In the genomic region with DNA sequence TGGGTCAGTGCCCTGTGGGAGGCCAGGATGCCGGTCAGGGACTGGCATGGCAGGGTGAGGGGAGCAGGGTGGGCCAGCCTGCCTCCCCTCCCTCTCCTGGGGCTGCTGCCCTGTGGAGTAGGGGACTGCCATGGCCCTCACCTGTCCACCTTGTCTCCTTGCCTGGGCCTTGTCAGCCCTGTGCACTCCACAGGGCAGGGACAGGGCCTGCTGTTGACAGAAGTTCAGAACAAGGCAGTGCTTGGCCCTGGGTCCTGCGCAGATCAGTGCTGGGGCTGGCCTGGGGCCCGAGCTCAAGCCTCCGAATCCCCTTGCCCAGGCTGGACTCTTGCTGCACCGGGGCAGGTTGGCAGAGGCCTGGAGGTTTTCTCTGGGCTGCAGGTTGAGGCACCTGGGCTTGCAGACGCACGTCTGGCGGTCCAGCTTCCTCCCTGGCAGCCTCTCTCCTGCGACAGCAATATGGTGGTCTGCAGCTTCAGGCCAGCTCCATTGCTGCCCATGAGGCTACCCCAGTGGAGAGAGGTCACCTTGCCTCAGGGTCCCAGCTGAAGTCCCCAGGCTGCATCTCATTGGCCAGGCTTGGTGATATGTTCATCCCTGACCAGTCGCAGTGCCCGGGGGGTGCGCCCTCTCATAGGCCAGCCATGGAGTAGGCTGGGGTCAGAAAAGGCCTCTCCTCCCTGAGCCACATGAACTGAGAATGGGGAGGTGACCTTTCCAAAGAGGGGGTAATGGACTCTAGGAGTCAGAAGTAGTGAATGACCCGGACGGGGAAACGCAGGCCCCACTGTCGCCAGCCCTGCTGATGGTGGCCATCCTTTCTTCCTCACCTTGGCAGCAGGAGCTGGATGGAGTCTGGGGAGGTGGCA, we compare ENCODE assay signal across 16 cellular contexts. TPM values are rescaled to one million over a fixed set of nuclear protein-coding genes. Genes with fewer than 3 reads are reported as not detected.
A peak's percentile ranks its signal among the peaks of the same experiment; 100 is the strongest.
DNase-seq lines count a peak whose midpoint lies in the region; ATAC-seq and TF ChIP-seq lines count a peak whose summit lies in the region.
"Had no signal": no experiment of that assay in that cellular context is flagged by ENCODE, and none has a peak within 500 bp of the region (broad histone marks: within the 10 kb centered on the region; RNA-seq: fewer than 3 reads in every experiment).

No MANE protein-coding gene starts in this region.

- 85% methylated on average over 5 of the region's 16 CpGs for WGBS in suprapubic skin

- CTCF ChIA-PET in activated CD8-positive, alpha-beta T cell treated with anti-CD3 and anti-CD28 coated beads for 36 hours (lab: Charles Lee), result no interaction called here

- TF ChIP-seq POLR2A in suprapubic skin (IDR thresholded peaks at IDR 0.05), result no peak

- TF ChIP-seq EP300 in suprapubic skin (IDR thresholded peaks at IDR 0.05), result no peak

- H3K4me3 ChIP-seq in suprapubic skin, result no peak overlapping the region
- H3K4me3 ChIP-seq: ascending aorta, tibial artery had no signal

- no peaks in the 10 kb centered on the region for H3K36me3 Mint-ChIP-seq in activated T-cell treated with anti-CD3 and anti-CD28 coated beads, Interleukin-2, amount 50 U/mL, for 24 hours (ENCODE audit: low read depth)
- no peaks in the 10 kb centered on the region for H3K36me3 Mint-ChIP-seq in activated CD8-positive, alpha-beta T cell treated with anti-CD3 and anti-CD28 coated beads for 36 hours (ENCODE audit: low read depth)

- H3K4me3 Mint-ChIP-seq in activated T-cell treated with anti-CD3 and anti-CD28 coated beads, Interleukin-2, amount 50 U/mL, for 24 hours, result no peak overlapping the region
- no peak overlapping the region for H3K4me3 Mint-ChIP-seq in activated CD8-positive, alpha-beta T cell treated with anti-CD3 and anti-CD28 coated beads for 36 hours

- no peaks in the 10 kb centered on the region for H3K27me3 Mint-ChIP-seq in activated T-cell treated with anti-CD3 and anti-CD28 coated beads, Interleukin-2, amount 50 U/mL, for 24 hours
- H3K27me3 Mint-ChIP-seq in activated CD8-positive, alpha-beta T cell treated with anti-CD3 and anti-CD28 coated beads for 36 hours, result no peaks in the 10 kb centered on the region

- H3K27ac Mint-ChIP-seq in activated T-cell treated with anti-CD3 and anti-CD28 coated beads, Interleukin-2, amount 50 U/mL, for 24 hours, result peak overlapping the region; percentile 84
- peak overlapping the region; percentile 83 for H3K27ac Mint-ChIP-seq in activated CD8-positive, alpha-beta T cell treated with anti-CD3 and anti-CD28 coated beads for 36 hours

- H3K4me1 ChIP-seq in suprapubic skin, result peaks cover 30% of the 10 kb centered on the region

- no peaks in the 10 kb centered on the region for H3K9me3 ChIP-seq in suprapubic skin
- H3K9me3 ChIP-seq: ascending aorta, tibial artery had no signal

- H3K27ac ChIP-seq in suprapubic skin, result peak overlapping the region; percentile 68
- H3K27ac ChIP-seq: ascending aorta, tibial artery had no signal

- peaks cover 14% of the 10 kb centered on the region for H3K4me1 Mint-ChIP-seq in activated T-cell treated with anti-CD3 and anti-CD28 coated beads, Interleukin-2, amount 50 U/mL, for 24 hours (ENCODE audit: low read depth)
- H3K4me1 Mint-ChIP-seq in activated CD8-positive, alpha-beta T cell treated with anti-CD3 and anti-CD28 coated beads for 36 hours (ENCODE audit: low read depth), result peaks cover 13% of the 10 kb centered on the region

- DNase-seq in activated T-cell treated with anti-CD3 and anti-CD28 coated beads, Interleukin-2, amount 50 U/mL, for 24 hours, result no peak
- DNase-seq in activated T-cell treated with anti-CD3 and anti-CD28 coated beads for 4 hours (no peak), left lobe of liver (ENCODE audit: low spot score) (peak; percentile 72), suprapubic skin (ENCODE audit: low spot score in 2 of 2) (no peak), NCI-H2196 treated with DMSO at 0.1 percent for 48 hours (lab: John Stamatoyannopoulos, UW; ENCODE audit: unreplicated experiment) (no peak), UCSD-AML1 (lab: John Stamatoyannopoulos, UW; ENCODE audit: unreplicated experiment) (no peak)
- no peak for DNase-seq in activated CD8-positive, alpha-beta T cell treated with anti-CD3 and anti-CD28 coated beads for 36 hours
- DNase-seq: activated CD4-positive, CD25-positive, alpha-beta regulatory T cell; dermis blood vessel endothelial cell; NCI-H2081 treated with DMSO at 0.1 percent for 48 hours; NCI-H69; retina had no signal

- H3K36me3 ChIP-seq in suprapubic skin, result no peaks in the 10 kb centered on the region
- H3K36me3 ChIP-seq: ascending aorta, tibial artery had no signal

- POLR2A ChIA-PET in activated CD8-positive, alpha-beta T cell treated with anti-CD3 and anti-CD28 coated beads for 36 hours (lab: Charles Lee), result interaction anchor here (0.6 to 1.6 kb wide), 3 partner anchors 15 to 89 kb away, joined by 3 to 5 read pairs (median 3); a partner anchor contains a TSS

- no peak for TF ChIP-seq CTCF in activated CD8-positive, alpha-beta T cell treated with anti-CD3 and anti-CD28 coated beads for 36 hours (IDR thresholded peaks at IDR 0.05)
- no peak for TF ChIP-seq CTCF in suprapubic skin (IDR thresholded peaks at IDR 0.05)

- peak; percentile 29 for ATAC-seq in activated CD8-positive, alpha-beta T cell treated with anti-CD3 and anti-CD28 coated beads for 36 hours
- peak; percentile 46 for ATAC-seq in left lobe of liver
- no peak for ATAC-seq in GM21786 (IDR thresholded peaks at IDR 0.05; ENCODE audit: unreplicated experiment)

- H3K27me3 ChIP-seq in suprapubic skin, result no peaks in the 10 kb centered on the region
- H3K27me3 ChIP-seq: ascending aorta, tibial artery had no signal

- H3K9me3 Mint-ChIP-seq in activated T-cell treated with anti-CD3 and anti-CD28 coated beads, Interleukin-2, amount 50 U/mL, for 24 hours, result no peaks in the 10 kb centered on the region
- no peaks in the 10 kb centered on the region for H3K9me3 Mint-ChIP-seq in activated CD8-positive, alpha-beta T cell treated with anti-CD3 and anti-CD28 coated beads for 36 hours
- H3K9me3 Mint-ChIP-seq: activated T-helper 2 cell treated with anti-CD3 and anti-CD28 coated beads, Interferon-gamma antibody, Interleukin-2, Interleukin-4, amounts not matched to agents 10 μg/mL and 5 μg/mL and 100 μg/mL, durations not matched to agents 14 hours and 24 hours and 36 hours had no signal

- intact Hi-C loops in activated CD8-positive, alpha-beta T cell treated with anti-CD3 and anti-CD28 coated beads for 36 hours (cut with micrococcal nuclease), result no loop called here

RNA-seq across cellular contexts. Expression of a gene that starts 21.5 kb away (rescaled TPM):
- total RNA-seq in activated CD8-positive, alpha-beta T cell treated with anti-CD3 and anti-CD28 coated beads for 36 hours, result 10 to 100 TPM; 15.8 to 16.7 TPM
- 15.5 TPM for total RNA-seq in left lobe of liver
- total RNA-seq in suprapubic skin, result 10 to 100 TPM in 3 of 4 donors, 1 to 10 TPM in 1; 7.8 to 21.4 (median 15.3) TPM
